Comparison of ENCODE assay signal across 12 cellular contexts in genomic region chr9:126676102-126676684, GRCh38.
DNase-seq lines count a peak whose midpoint lies in the region; ATAC-seq and TF ChIP-seq lines count a peak whose summit lies in the region.
"Had no signal": no experiment of that assay in that cellular context is flagged by ENCODE, and none has a peak within 500 bp of the region (broad histone marks: within the 10 kb centered on the region; RNA-seq: fewer than 3 reads in every experiment).

No MANE protein-coding gene starts in this region.

- POLR2A ChIA-PET in WTC11 (lab: Charles Lee): no interaction called here

- H3K27me3 ChIP-seq in H7 (ENCODE audit: control insufficient read depth, insufficient read depth, low read length) (peaks cover 69% of the 10 kb centered on the region), iPS-15b (ENCODE audit: control insufficient read depth, insufficient read depth, low read length) (peaks cover 71% of the 10 kb centered on the region)

- no peaks in the 10 kb centered on the region for H3K36me3 ChIP-seq in H7 (replicated peaks; ENCODE audit: control insufficient read depth, insufficient read depth, low read length)
- H3K36me3 ChIP-seq in iPS-15b (ENCODE audit: control insufficient read depth, insufficient read depth, low read length): no peaks in the 10 kb centered on the region
- H3K36me3 ChIP-seq: BE2C had no signal

- H3K9ac ChIP-seq in iPS-15b (ENCODE audit: low read depth, low read length): no peak overlapping the region

- no peak for TF ChIP-seq CTCF in WTC11 (IDR thresholded peaks at IDR 0.05)

- H3K4me1 ChIP-seq in iPS-15b (ENCODE audit: control insufficient read depth, insufficient read depth, low read length): peaks cover 37% of the 10 kb centered on the region

- no peak overlapping the region for H3K4me3 ChIP-seq in H7 (ENCODE audit: insufficient read depth, low read depth, low read length)
- peak overlapping the region; percentile 35 for H3K4me3 ChIP-seq in iPS-15b (ENCODE audit: low read depth, low read length)

- peak; percentile 0; the same call in 1 of the 2 replicates for ATAC-seq in WTC11
- ATAC-seq in stimulated activated naive B cell treated with anti-CD40 and anti-IgM and Interleukin-4, amounts not matched to agents 10 μg/mL and 1 μg/mL and 100 μg/mL, for 72 hours (replicated peaks): no peak
- ATAC-seq: CD8-positive, alpha-beta T cell had no signal

- H3K27ac Mint-ChIP-seq in WTC11: no peak overlapping the region
- peak overlapping the region; percentile 4 for H3K27ac Mint-ChIP-seq in stimulated activated naive B cell treated with anti-CD40 and anti-IgM and Interleukin-4, amounts not matched to agents 10 μg/mL and 1 μg/mL and 100 μg/mL, for 72 hours
- H3K27ac Mint-ChIP-seq: CD8-positive, alpha-beta T cell had no signal

- H3K9me3 ChIP-seq in iPS-15b (ENCODE audit: control insufficient read depth, insufficient read depth, low read length): no peaks in the 10 kb centered on the region
- H3K9me3 ChIP-seq: BE2C had no signal

- no peaks in the 10 kb centered on the region for H3K36me3 Mint-ChIP-seq in WTC11
- H3K36me3 Mint-ChIP-seq in stimulated activated naive B cell treated with anti-CD40 and anti-IgM and Interleukin-4, amounts not matched to agents 10 μg/mL and 1 μg/mL and 100 μg/mL, for 72 hours: peaks cover 0 to 3% of the 10 kb centered on the region in 2 donors
- H3K36me3 Mint-ChIP-seq: CD8-positive, alpha-beta T cell had no signal

- H3K9me3 Mint-ChIP-seq in WTC11: no peaks in the 10 kb centered on the region
- H3K9me3 Mint-ChIP-seq in stimulated activated naive B cell treated with anti-CD40 and anti-IgM and Interleukin-4, amounts not matched to agents 10 μg/mL and 1 μg/mL and 100 μg/mL, for 72 hours: no peaks in the 10 kb centered on the region
- H3K9me3 Mint-ChIP-seq: CD8-positive, alpha-beta T cell had no signal

- CTCF ChIA-PET in WTC11 (lab: Charles Lee): interaction anchor here (0.6 to 8.8 kb wide), 12 partner anchors 10 to 239 kb away, joined by 3 to 112 read pairs (median 10); no protein-coding TSS in a partner anchor

- peak; percentile 66 for DNase-seq in H7
- DNase-seq in WTC11 (ENCODE audit: low spot score): no peak
- DNase-seq in stimulated activated naive B cell treated with anti-CD40 and anti-IgM and Interleukin-4, amounts not matched to agents 10 μg/mL and 1 μg/mL and 100 μg/mL, for 72 hours: no peak
- no peak for DNase-seq in KG1 (lab: John Stamatoyannopoulos, UW)
- DNase-seq in NCI-H345 treated with DMSO at 0.1 percent for 48 hours (lab: John Stamatoyannopoulos, UW; ENCODE audit: unreplicated experiment): no peak
- DNase-seq in kidney glomerular epithelial cell (lab: John Stamatoyannopoulos, UW): no peak
- DNase-seq: BE2C; CD8-positive, alpha-beta T cell; NCI-H446 treated with DMSO at 0.1 percent for 48 hours; NCI-H774; Right ventricle myocardium superior had no signal

- peaks cover 91% of the 10 kb centered on the region for H3K27me3 Mint-ChIP-seq in WTC11 (ENCODE audit: low read depth)
- H3K27me3 Mint-ChIP-seq in stimulated activated naive B cell treated with anti-CD40 and anti-IgM and Interleukin-4, amounts not matched to agents 10 μg/mL and 1 μg/mL and 100 μg/mL, for 72 hours: peaks cover 70 to 81% of the 10 kb centered on the region in 2 donors

- peaks cover 66% of the 10 kb centered on the region for H3K4me1 Mint-ChIP-seq in WTC11
- peaks cover 8 to 14% of the 10 kb centered on the region in 2 donors for H3K4me1 Mint-ChIP-seq in stimulated activated naive B cell treated with anti-CD40 and anti-IgM and Interleukin-4, amounts not matched to agents 10 μg/mL and 1 μg/mL and 100 μg/mL, for 72 hours

- H3K4me3 Mint-ChIP-seq in WTC11: peak overlapping the region; percentile 54
- H3K4me3 Mint-ChIP-seq in stimulated activated naive B cell treated with anti-CD40 and anti-IgM and Interleukin-4, amounts not matched to agents 10 μg/mL and 1 μg/mL and 100 μg/mL, for 72 hours: no peak overlapping the region
- H3K4me3 Mint-ChIP-seq: CD8-positive, alpha-beta T cell had no signal

TF ChIP-seq in WTC11, 78 proteins besides CTCF, POLR2A, EP300 and RAD21:
- TF ChIP-seq MAX (CRISPR knock-in tag; IDR thresholded peaks at IDR 0.05) (no peak), ARID4B (CRISPR knock-in tag; IDR thresholded peaks at IDR 0.05; ENCODE audit: borderline replicate concordance) (no peak), ZBTB43 (CRISPR knock-in tag; IDR thresholded peaks at IDR 0.05) (0 out of 2 replicates have a peak, but pooled peaks have one; percentile 33)
